16 cellular contexts compared by ENCODE assay signal in the genomic region with DNA sequence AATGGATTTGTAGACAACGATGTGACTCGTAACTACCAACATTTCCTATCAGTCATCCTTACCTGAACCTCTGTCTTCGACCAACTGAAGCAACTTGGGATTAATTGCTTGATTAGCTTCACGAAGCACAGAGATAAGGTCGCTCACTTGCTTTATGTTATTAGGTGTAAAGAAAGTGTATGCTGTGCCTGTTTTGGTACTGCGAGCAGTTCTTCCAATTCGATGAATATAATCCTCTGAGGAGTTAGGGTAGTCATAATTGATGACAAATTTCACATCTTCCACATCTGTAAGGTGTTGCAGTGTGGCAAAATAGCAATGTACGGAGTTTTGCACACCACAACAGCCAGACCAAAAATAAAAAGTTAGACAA. TPM values are rescaled to one million over a fixed set of nuclear protein-coding genes. Genes with fewer than 3 reads are reported as not detected.
DNase-seq lines count a peak whose midpoint lies in the region; ATAC-seq and TF ChIP-seq lines count a peak whose summit lies in the region.
"Had no signal": no experiment of that assay in that cellular context is flagged by ENCODE, and none has a peak within 500 bp of the region (broad histone marks: within the 10 kb centered on the region; RNA-seq: fewer than 3 reads in every experiment).

No MANE protein-coding gene starts in this region.

- H3K36me3 Mint-ChIP-seq in activated naive CD4-positive, alpha-beta T cell treated with anti-CD3 and anti-CD28 coated beads for 36 hours (ENCODE audit: low read depth) = peaks cover 70% of the 10 kb centered on the region
- H3K36me3 Mint-ChIP-seq in stimulated activated memory B cell treated with anti-CD40 and anti-IgM and Interleukin-4, amounts not matched to agents 10 μg/mL and 1 μg/mL and 100 μg/mL, for 72 hours = peaks cover 64% of the 10 kb centered on the region

- H4K20me1 ChIP-seq in PC-3 (ENCODE audit: low read length) = peaks cover 70% of the 10 kb centered on the region

- no peak for TF ChIP-seq CTCF in PC-3 (conservative IDR thresholded peaks at IDR 0.05; ENCODE audit: low read depth, low read length)

- peaks cover 62% of the 10 kb centered on the region for H3F3A ChIP-seq in PC-3 (ENCODE audit: low read length, unreplicated experiment)

- H3K79me2 ChIP-seq in PC-3 (ENCODE audit: low read length) = peaks cover 68% of the 10 kb centered on the region

- no peaks in the 10 kb centered on the region for H3K27me3 ChIP-seq in PC-3 (ENCODE audit: low read length)

- peak overlapping the region; percentile 99 for H3K27ac Mint-ChIP-seq in activated naive CD4-positive, alpha-beta T cell treated with anti-CD3 and anti-CD28 coated beads for 36 hours
- peak overlapping the region; percentile 2 for H3K27ac Mint-ChIP-seq in stimulated activated memory B cell treated with anti-CD40 and anti-IgM and Interleukin-4, amounts not matched to agents 10 μg/mL and 1 μg/mL and 100 μg/mL, for 72 hours

- H3K4me2 ChIP-seq in PC-3 (ENCODE audit: low read length) = peak overlapping the region; percentile 93

- DNase-seq in activated naive CD4-positive, alpha-beta T cell treated with anti-CD3 and anti-CD28 coated beads for 36 hours = no peak
- DNase-seq in activated naive CD4-positive, alpha-beta T cell treated with Interleukin-2 at 50 U/mL for 16 hours = no peak
- DNase-seq in PC-3 (no peak), epithelial cell of prostate (ENCODE audit: low read depth, low spot score) (no peak), KG1 (lab: John Stamatoyannopoulos, UW) (no peak)
- DNase-seq: activated CD4-positive, alpha-beta T cell treated with anti-CD3 and anti-CD28 coated beads for 4 hours; activated naive CD8-positive, alpha-beta T cell treated with anti-CD3 and anti-CD28 coated beads, Interleukin-2, amount 10 ng/mL, durations not matched to agents 7 days and 5 days; AML-193; H9; NCI-H1048; NCI-H2227 treated with DMSO at 0.1 percent for 48 hours had no signal

- no peaks in the 10 kb centered on the region for H3K9me3 ChIP-seq in PC-3 (ENCODE audit: low read length)

- H3K27ac ChIP-seq in PC-3 (ENCODE audit: low read length) (no peak overlapping the region), epithelial cell of prostate (peak overlapping the region; percentile 97)
- H3K27ac ChIP-seq: parathyroid adenoma had no signal

- intact Hi-C loops in activated naive CD4-positive, alpha-beta T cell treated with anti-CD3 and anti-CD28 coated beads for 36 hours (cut with micrococcal nuclease) = loop anchor here (10.0 kb wide), 1 partner anchor 554 kb away; a partner anchor contains a TSS
- intact Hi-C loops in PC-3 (cut with micrococcal nuclease) = no loop called here

- H3K4me1 Mint-ChIP-seq in activated naive CD4-positive, alpha-beta T cell treated with anti-CD3 and anti-CD28 coated beads for 36 hours (ENCODE audit: low read depth) = peaks cover 80% of the 10 kb centered on the region
- H3K4me1 Mint-ChIP-seq in stimulated activated memory B cell treated with anti-CD40 and anti-IgM and Interleukin-4, amounts not matched to agents 10 μg/mL and 1 μg/mL and 100 μg/mL, for 72 hours = peaks cover 83% of the 10 kb centered on the region

- CTCF ChIA-PET in activated naive CD4-positive, alpha-beta T cell treated with anti-CD3 and anti-CD28 coated beads for 36 hours (lab: Charles Lee) = interaction anchor here (1.8 kb wide), 1 partner anchor 9 kb away, joined by 4 read pairs; no protein-coding TSS in a partner anchor
- CTCF ChIA-PET in PC-3 (lab: Charles Lee) = no interaction called here

- H3K4me1 ChIP-seq in PC-3 (ENCODE audit: insufficient read depth, low read length) = peaks cover 77% of the 10 kb centered on the region

- no peaks in the 10 kb centered on the region for H3K27me3 Mint-ChIP-seq in activated naive CD4-positive, alpha-beta T cell treated with anti-CD3 and anti-CD28 coated beads for 36 hours (ENCODE audit: low read depth)
- no peaks in the 10 kb centered on the region for H3K27me3 Mint-ChIP-seq in stimulated activated memory B cell treated with anti-CD40 and anti-IgM and Interleukin-4, amounts not matched to agents 10 μg/mL and 1 μg/mL and 100 μg/mL, for 72 hours
- H3K27me3 Mint-ChIP-seq: activated naive CD8-positive, alpha-beta T cell treated with anti-CD3 and anti-CD28 coated beads, Interleukin-2, amount 10 ng/mL, durations not matched to agents 7 days and 5 days had no signal

- 0 out of 2 replicates have a peak overlapping the region, but pooled peaks have one; percentile 3 for H3K4me3 ChIP-seq in PC-3 (ENCODE audit: low read length)
- H3K4me3 ChIP-seq: lung had no signal

- BruUV-seq in PC-3 (replicated peaks; lab: Mats Ljungman, UMichigan) = no TSS peak

- no peaks in the 10 kb centered on the region for H3K9me2 ChIP-seq in PC-3 (replicated peaks; ENCODE audit: low read length)

- ATAC-seq in PC-3 (no peak), HG03159 (IDR thresholded peaks at IDR 0.05; ENCODE audit: unreplicated experiment) (no peak), HG03378 (IDR thresholded peaks at IDR 0.05; ENCODE audit: unreplicated experiment) (no peak)
- ATAC-seq in stimulated activated memory B cell treated with anti-CD40 and anti-IgM and Interleukin-4, amounts not matched to agents 10 μg/mL and 1 μg/mL and 100 μg/mL, for 72 hours = no peak

- no peaks in the 10 kb centered on the region for H3K9me3 Mint-ChIP-seq in activated naive CD4-positive, alpha-beta T cell treated with anti-CD3 and anti-CD28 coated beads for 36 hours
- H3K9me3 Mint-ChIP-seq in stimulated activated memory B cell treated with anti-CD40 and anti-IgM and Interleukin-4, amounts not matched to agents 10 μg/mL and 1 μg/mL and 100 μg/mL, for 72 hours = no peaks in the 10 kb centered on the region
- H3K9me3 Mint-ChIP-seq: activated naive CD8-positive, alpha-beta T cell treated with anti-CD3 and anti-CD28 coated beads, Interleukin-2, amount 10 ng/mL, durations not matched to agents 7 days and 5 days had no signal

- H3K9ac ChIP-seq in PC-3 (ENCODE audit: low read length) = no peak overlapping the region
- H3K9ac ChIP-seq: parathyroid adenoma had no signal

- H3K4me3 Mint-ChIP-seq in activated naive CD4-positive, alpha-beta T cell treated with anti-CD3 and anti-CD28 coated beads for 36 hours = no peak overlapping the region
- H3K4me3 Mint-ChIP-seq in stimulated activated memory B cell treated with anti-CD40 and anti-IgM and Interleukin-4, amounts not matched to agents 10 μg/mL and 1 μg/mL and 100 μg/mL, for 72 hours = no peak overlapping the region
- H3K4me3 Mint-ChIP-seq: activated naive CD8-positive, alpha-beta T cell treated with anti-CD3 and anti-CD28 coated beads, Interleukin-2, amount 10 ng/mL, durations not matched to agents 7 days and 5 days had no signal

- POLR2A ChIA-PET in PC-3 (lab: Charles Lee; ENCODE audit: unreplicated experiment) = interaction anchor here (0.5 to 0.6 kb wide), 2 partner anchors 59 to 732 kb away, joined by 3 read pairs; no protein-coding TSS in a partner anchor

- peaks cover 76% of the 10 kb centered on the region for H3K36me3 ChIP-seq in PC-3 (ENCODE audit: low read depth, low read length)

- H2AFZ ChIP-seq in PC-3 (ENCODE audit: low read length) = no peak overlapping the region
- H2AFZ ChIP-seq: parathyroid adenoma had no signal

RNA-seq across cellular contexts. Expression of a gene that starts 3.6 kb away (rescaled TPM):
- total RNA-seq in activated naive CD4-positive, alpha-beta T cell treated with anti-CD3 and anti-CD28 coated beads for 36 hours = 10 to 100 TPM; 23.4 to 26.9 TPM
- total RNA-seq in PC-3 (2014; rRNA removed) = 20.3 and 37.7 TPM in 2 replicates

RNA-seq across cellular contexts. Expression of a gene that starts 5.6 kb away (rescaled TPM):
- 100 to 1,000 TPM; 480 to 491 TPM for total RNA-seq in activated naive CD4-positive, alpha-beta T cell treated with anti-CD3 and anti-CD28 coated beads for 36 hours
- total RNA-seq in PC-3 (2014; rRNA removed) = 450 and 493 TPM in 2 replicates

RNA-seq across cellular contexts. Expression of a gene that starts 6.3 kb away (rescaled TPM):
- total RNA-seq in activated naive CD4-positive, alpha-beta T cell treated with anti-CD3 and anti-CD28 coated beads for 36 hours = 10 to 100 TPM; 38.8 to 43.3 TPM
- total RNA-seq in PC-3 (2014; rRNA removed) = 32.4 and 59.1 TPM in 2 replicates

RNA-seq across cellular contexts. Expression of a gene that starts 51.6 kb away (rescaled TPM):
- total RNA-seq in activated naive CD4-positive, alpha-beta T cell treated with anti-CD3 and anti-CD28 coated beads for 36 hours = under 1 TPM; 0.31 to 0.42 TPM
- 10.1 and 13.3 TPM in 2 replicates for total RNA-seq in PC-3 (2014; rRNA removed)
- total RNA-seq: H9 had no signal
